In genomic region chr1:151838491-151839412, GRCh38 we compare ENCODE assay signal across 8 cellular contexts. TPM values are rescaled to one million over a fixed set of nuclear protein-coding genes. Genes with fewer than 3 reads are reported as not detected.
DNase-seq lines count a peak whose midpoint lies in the region; ATAC-seq, FAIRE-seq and TF ChIP-seq lines count a peak whose summit lies in the region.

No MANE protein-coding gene starts in this region.

- peaks cover 0 to 38% (median 19%) of the 10 kb centered on the region in 11 experiments; a peak in 13 of 22 replicates for H4K20me1 ChIP-seq in BLaER1 treated with 17β-estradiol and CSF1 and Interleukin-3, amounts not matched to agents 10 nM and 100 nM
- H4K20me1 ChIP-seq in Karpas-422 (ENCODE audit: insufficient read depth, low read depth, low read length): no peaks in the 10 kb centered on the region

- H2AFZ ChIP-seq in Karpas-422 (ENCODE audit: low read length): no peak overlapping the region

- H3K9me3 ChIP-seq in BLaER1 treated with 17β-estradiol and CSF1 and Interleukin-3, amounts not matched to agents 10 nM and 100 nM (replicated peaks in 1 of 11): no peaks in the 10 kb centered on the region
- no peaks in the 10 kb centered on the region for H3K9me3 ChIP-seq in Karpas-422 (ENCODE audit: low read length)
- H3K9me3 ChIP-seq in duodenal mucosa (ENCODE audit: control insufficient read depth in 1 of 2, low read length in 2 of 2): no peaks in the 10 kb centered on the region
- H3K9me3 ChIP-seq in small intestine (ENCODE audit: control insufficient read depth, low read depth): no peaks in the 10 kb centered on the region

- peak overlapping the region in 1 of 2 donors; percentile 85 for H3K27ac Mint-ChIP-seq in natural killer cell

- DNase-seq in Karpas-422 (no peak), natural killer cell (no peak), small intestine (no peak), NCI-H1694 treated with DMSO at 0.1 percent for 48 hours (lab: John Stamatoyannopoulos, UW) (no peak), Ammon's horn (ENCODE audit: low spot score) (no peak)
- no peak for DNase-seq in NK-92 treated with Interleukin-12 subunit alpha and Interleukin-12 subunit beta, amount 100 ng/mL, for 24 hours (lab: John Stamatoyannopoulos, UW)

- no peaks in the 10 kb centered on the region for H3K9me2 ChIP-seq in Karpas-422 (replicated peaks; ENCODE audit: insufficient read depth, low read length)

- H3K4me1 ChIP-seq in BLaER1 treated with 17β-estradiol and CSF1 and Interleukin-3, amounts not matched to agents 10 nM and 100 nM: peaks cover 50 to 70% (median 62%) of the 10 kb centered on the region in 10 experiments
- H3K4me1 ChIP-seq in Karpas-422 (ENCODE audit: low read length) (peaks cover 22% of the 10 kb centered on the region), duodenal mucosa (ENCODE audit: control insufficient read depth in 1 of 2, insufficient read depth in 2 of 2, low read length in 2 of 2) (peaks cover 46 to 50% of the 10 kb centered on the region in 2 donors), small intestine (ENCODE audit: control insufficient read depth in 2 of 2, insufficient read depth in 1 of 2, low read depth in 1 of 2, low read length in 1 of 2) (peaks cover 4 to 8% of the 10 kb centered on the region in 2 donors)

- intact Hi-C loops in natural killer cell (cut with micrococcal nuclease): loop anchor here (5.0 kb wide), 1 partner anchor 306 kb away; no protein-coding TSS in a partner anchor

- peak overlapping the region; percentile 72 for H3K4me3 Mint-ChIP-seq in natural killer cell

- H3K4me3 ChIP-seq in BLaER1 treated with 17β-estradiol and CSF1 and Interleukin-3, amounts not matched to agents 10 nM and 100 nM: peak overlapping the region; percentile 47 to 72 (median 60)
- H3K4me3 ChIP-seq in Karpas-422 (ENCODE audit: low read length): peak overlapping the region; percentile 34; the same call in 1 of the 2 replicates
- peak overlapping the region; percentile 63 to 79 for H3K4me3 ChIP-seq in duodenal mucosa (ENCODE audit: low read depth in 1 of 2, low read length in 2 of 2)
- peak overlapping the region in 1 of 2 donors; percentile 52 for H3K4me3 ChIP-seq in small intestine (ENCODE audit: low read depth in 1 of 2, low read length in 2 of 2)

- no peaks in the 10 kb centered on the region for H3K36me3 Mint-ChIP-seq in natural killer cell

- peaks cover 0 to 22% of the 10 kb centered on the region in 2 donors for H3K27me3 Mint-ChIP-seq in natural killer cell (ENCODE audit: low read depth in 2 of 2)

- H3K27me3 ChIP-seq in BLaER1 treated with 17β-estradiol and CSF1 and Interleukin-3, amounts not matched to agents 10 nM and 100 nM: peaks cover 42 to 75% (median 61%) of the 10 kb centered on the region in 11 experiments
- H3K27me3 ChIP-seq in Karpas-422 (ENCODE audit: low read length) (no peaks in the 10 kb centered on the region), duodenal mucosa (ENCODE audit: control insufficient read depth in 1 of 2, insufficient read depth in 2 of 2, low read length in 2 of 2) (no peaks in the 10 kb centered on the region), small intestine (ENCODE audit: control insufficient read depth in 2 of 2, insufficient read depth in 2 of 2, low read length in 2 of 2) (peaks cover 0 to 2% of the 10 kb centered on the region in 2 donors)

- ATAC-seq in natural killer cell: peak; percentile 13 to 35 (median 16)

- 17 to 51% (median 47%) methylated on average over 69 to 93 of the region's 93 CpGs for WGBS in small intestine, 3 donors

- TF ChIP-seq CTCF in natural killer cell (IDR thresholded peaks at IDR 0.05): no peak

- no peak for FAIRE-seq in small intestine (lab: Jason Lieb, UNC)

- peak overlapping the region; percentile 24 to 70 (median 60); a peak in 21 of 22 replicates for H3K9ac ChIP-seq in BLaER1 treated with 17β-estradiol and CSF1 and Interleukin-3, amounts not matched to agents 10 nM and 100 nM
- H3K9ac ChIP-seq in Karpas-422 (ENCODE audit: low read length) (0 out of 2 replicates have a peak overlapping the region, but pooled peaks have one; percentile 15), duodenal mucosa (ENCODE audit: low read depth in 1 of 2, low read length in 2 of 2) (peak overlapping the region; percentile 75 to 89)

- peak overlapping the region in 5 of 11 experiments; percentile 23 to 41 (median 32); a peak in 5 of 22 replicates for H3K27ac ChIP-seq in BLaER1 treated with 17β-estradiol and CSF1 and Interleukin-3, amounts not matched to agents 10 nM and 100 nM
- H3K27ac ChIP-seq in Karpas-422 (ENCODE audit: low read length) (no peak overlapping the region), duodenal mucosa (ENCODE audit: low read depth, low read length) (peak overlapping the region; percentile 59), small intestine (ENCODE audit: low read depth in 1 of 2, low read length in 1 of 2) (peak overlapping the region in 1 of 2 donors; percentile 91)

- H3K9me3 Mint-ChIP-seq in natural killer cell: no peaks in the 10 kb centered on the region

- peaks cover 33 to 41% of the 10 kb centered on the region in 2 donors for H3K4me1 Mint-ChIP-seq in natural killer cell

- H3K79me2 ChIP-seq in Karpas-422 (ENCODE audit: low read length): no peaks in the 10 kb centered on the region

- no peaks in the 10 kb centered on the region for H3K36me3 ChIP-seq in BLaER1 treated with 17β-estradiol and CSF1 and Interleukin-3, amounts not matched to agents 10 nM and 100 nM
- H3K36me3 ChIP-seq in Karpas-422 (ENCODE audit: insufficient read depth, low read length) (no peaks in the 10 kb centered on the region), duodenal mucosa (ENCODE audit: control insufficient read depth in 1 of 2, insufficient read depth in 2 of 2, low read length in 2 of 2) (no peaks in the 10 kb centered on the region), small intestine (ENCODE audit: control insufficient read depth in 2 of 2, insufficient read depth in 2 of 2, low read length in 2 of 2) (no peaks in the 10 kb centered on the region)

- peak overlapping the region; percentile 92 to 100 (median 98) for H3K4me2 ChIP-seq in BLaER1 treated with 17β-estradiol and CSF1 and Interleukin-3, amounts not matched to agents 10 nM and 100 nM
- H3K4me2 ChIP-seq in Karpas-422 (ENCODE audit: low read depth, low read length, poor library complexity, severe bottlenecking): peak overlapping the region; percentile 46

RNA-seq across cellular contexts. Expression of gene C2CD4D, which starts 0.9 kb away (rescaled TPM):
- total RNA-seq in Karpas-422 (2014; rRNA removed; shearing (Covaris generic); ENCODE audit: low replicate concordance): not detected in 2 replicates
- under 1 TPM in 2 of 3 donors, not detected in 1; 0.20 to 0.24 TPM for total RNA-seq in natural killer cell
- under 1 TPM in 1 of 3 donors, not detected in 2; 0.46 TPM for polyA plus RNA-seq in small intestine

RNA-seq across cellular contexts. Expression of gene RORC, which starts 7.2 kb away (rescaled TPM):
- total RNA-seq in Karpas-422 (2014; rRNA removed; shearing (Covaris generic); ENCODE audit: low replicate concordance): not detected in 2 replicates
- under 1 TPM; 0.14 to 0.78 (median 0.70) TPM for total RNA-seq in natural killer cell
- 10 to 100 TPM in 2 of 3 donors, 1 to 10 TPM in 1; 5.4 to 15.2 (median 10.8) TPM for polyA plus RNA-seq in small intestine

RNA-seq across cellular contexts. Expression of gene THEM5, which starts 14.8 kb away (rescaled TPM):
- total RNA-seq in Karpas-422 (2014; rRNA removed; shearing (Covaris generic); ENCODE audit: low replicate concordance): not detected in 2 replicates
- total RNA-seq in natural killer cell: under 1 TPM in 1 of 3 donors, not detected in 2; 0.52 TPM
- not detected for polyA plus RNA-seq in small intestine

RNA-seq across cellular contexts. Expression of gene LINGO4, which starts 33.5 kb away (rescaled TPM):
- 0.07 TPM in 1 of 2 replicates, not detected in the other for total RNA-seq in Karpas-422 (2014; rRNA removed; shearing (Covaris generic); ENCODE audit: low replicate concordance)
- total RNA-seq in natural killer cell: not detected
- polyA plus RNA-seq in small intestine: under 1 TPM in 1 of 3 donors, not detected in 2; 0.15 TPM

RNA-seq across cellular contexts. Expression of gene TDRKH, which starts 48.5 kb away (rescaled TPM):
- 5.6 and 5.9 TPM in 2 replicates for total RNA-seq in Karpas-422 (2014; rRNA removed; shearing (Covaris generic); ENCODE audit: low replicate concordance)
- total RNA-seq in natural killer cell: 10 to 100 TPM in 1 of 3 donors, 1 to 10 TPM in 2; 6.3 to 14.5 (median 8.0) TPM
- polyA plus RNA-seq in small intestine: 1 to 10 TPM in 2 of 3 donors, under 1 TPM in 1; 0.22 to 4.2 (median 1.1) TPM

Comparison
In these comparisons a context has a peak if more than half of its experiments do, and no peak if none do; other contexts are left out.
1. H3K9ac ChIP-seq: peak in every context shown above with its lines; median percentile 82 in duodenal mucosa; 60 in BLaER1 treated with 17β-estradiol and CSF1 and Interleukin-3, amounts not matched to agents 10 nM and 100 nM; 15 in Karpas-422.